In genomic region chr7:44124822-44125202, GRCh38 we compare ENCODE assay signal across 25 cellular contexts. TPM values are rescaled to one million over a fixed set of nuclear protein-coding genes. Genes with fewer than 3 reads are reported as not detected.
DNase-seq lines count a peak whose midpoint lies in the region; ATAC-seq and TF ChIP-seq lines count a peak whose summit lies in the region.
"Had no signal": no experiment of that assay in that cellular context is flagged by ENCODE, and none has a peak within 500 bp of the region (broad histone marks: within the 10 kb centered on the region; RNA-seq: fewer than 3 reads in every experiment).

No MANE protein-coding gene starts in this region.

- H3K4me1 Mint-ChIP-seq in activated naive CD8-positive, alpha-beta T cell (ENCODE audit: low read depth): peaks cover 24% of the 10 kb centered on the region
- peaks cover 31% of the 10 kb centered on the region for H3K4me1 Mint-ChIP-seq in activated naive CD8-positive, alpha-beta T cell treated with anti-CD3 and anti-CD28 coated beads for 36 hours
- H3K4me1 Mint-ChIP-seq in T-cell (peaks cover 29 to 34% (median 29%) of the 10 kb centered on the region in 3 donors), immature natural killer cell (peaks cover 11 to 17% of the 10 kb centered on the region in 2 donors)

- ATAC-seq in T-cell (replicated peaks in 1 of 4) (no peak), psoas muscle (no peak)
- ATAC-seq: K562, mucosa of descending colon, upper lobe of right lung had no signal

- intact Hi-C loops in psoas muscle (cut with DNase I): loop anchor here (5.0 kb wide), 2 partner anchors 38 to 43 kb away; partner anchors contain the start of gene POLM (in 1 of the 2)

- H3K4me3 Mint-ChIP-seq in activated naive CD8-positive, alpha-beta T cell: peak overlapping the region; percentile 94
- no peak overlapping the region for H3K4me3 Mint-ChIP-seq in activated naive CD8-positive, alpha-beta T cell treated with anti-CD3 and anti-CD28 coated beads for 36 hours
- H3K4me3 Mint-ChIP-seq in T-cell: peak overlapping the region; percentile 37 to 89 (median 42)
- H3K4me3 Mint-ChIP-seq in immature natural killer cell: peak overlapping the region; percentile 47 to 91 (median 66)

- peaks cover 3% of the 10 kb centered on the region for H3K36me3 Mint-ChIP-seq in activated naive CD8-positive, alpha-beta T cell
- H3K36me3 Mint-ChIP-seq in activated naive CD8-positive, alpha-beta T cell treated with anti-CD3 and anti-CD28 coated beads for 36 hours: peaks cover 30% of the 10 kb centered on the region
- H3K36me3 Mint-ChIP-seq in T-cell (peaks cover 10% of the 10 kb centered on the region), immature natural killer cell (peaks cover 2 to 16% (median 4%) of the 10 kb centered on the region in 3 donors)

- 93 to 96% (median 94%) methylated on average over 6 of the region's 6 CpGs for WGBS in psoas muscle, 3 donors

- no peak overlapping the region for H3K27ac Mint-ChIP-seq in activated naive CD8-positive, alpha-beta T cell
- H3K27ac Mint-ChIP-seq in activated naive CD8-positive, alpha-beta T cell treated with anti-CD3 and anti-CD28 coated beads for 36 hours: no peak overlapping the region
- no peak overlapping the region for H3K27ac Mint-ChIP-seq in T-cell
- H3K27ac Mint-ChIP-seq in immature natural killer cell: peak overlapping the region in 5 of 6 donors; percentile 31 to 89 (median 82)

- H3K9me3 ChIP-seq in psoas muscle: no peaks in the 10 kb centered on the region
- H3K9me3 ChIP-seq: colonic mucosa, mucosa of descending colon, upper lobe of right lung had no signal

- no peaks in the 10 kb centered on the region for H3K27me3 ChIP-seq in psoas muscle (ENCODE audit: insufficient read depth in 3 of 3, low read length in 2 of 3)
- H3K27me3 ChIP-seq: brain microvascular endothelial cell, colonic mucosa, right atrium auricular region, upper lobe of right lung had no signal

- POLR2A ChIA-PET in T-cell (lab: Charles Lee): interaction anchor here (0.5 to 0.7 kb wide), 3 partner anchors 26 to 388 kb away, joined by 3 read pairs; no protein-coding TSS in a partner anchor

- peaks cover 0 to 20% of the 10 kb centered on the region in 2 donors for H3K36me3 ChIP-seq in psoas muscle (ENCODE audit: insufficient read depth in 1 of 2, low read depth in 1 of 2)
- H3K36me3 ChIP-seq: colonic mucosa, right atrium auricular region had no signal

- no peak overlapping the region for H3K27ac ChIP-seq in psoas muscle
- H3K27ac ChIP-seq: brain microvascular endothelial cell, colonic mucosa had no signal

- no peaks in the 10 kb centered on the region for H3K9me3 Mint-ChIP-seq in activated naive CD8-positive, alpha-beta T cell (ENCODE audit: low read depth)
- peaks cover 7% of the 10 kb centered on the region for H3K9me3 Mint-ChIP-seq in activated naive CD8-positive, alpha-beta T cell treated with anti-CD3 and anti-CD28 coated beads for 36 hours
- no peaks in the 10 kb centered on the region for H3K9me3 Mint-ChIP-seq in T-cell
- H3K9me3 Mint-ChIP-seq in immature natural killer cell: peaks cover 0 to 3% (median 0%) of the 10 kb centered on the region in 6 donors

- no peak for DNase-seq in activated naive CD8-positive, alpha-beta T cell treated with anti-CD3 and anti-CD28 coated beads for 36 hours
- DNase-seq in T-cell: no peak
- DNase-seq in immature natural killer cell: no peak
- DNase-seq in psoas muscle: peak; percentile 8 to 11
- DNase-seq in SW480 (ENCODE audit: low spot score): no peak
- no peak for DNase-seq in NCI-H446 (lab: John Stamatoyannopoulos, UW)
- DNase-seq in OCI-M1 (lab: John Stamatoyannopoulos, UW): no peak
- DNase-seq: activated naive CD8-positive, alpha-beta T cell treated with anti-CD3 and anti-CD28 coated beads, Interleukin-2, amount 10 ng/mL, durations not matched to agents 7 days and 5 days; colonic mucosa; H7; left ventricle myocardium inferior; mucosa of descending colon; MV-4-11; NCI-H1930; NCI-H82; SHP77 treated with DMSO at 0.1 percent for 48 hours; stimulated activated CD4-positive, alpha-beta T cell treated with anti-CD3 and anti-CD28 coated beads, Interleukin-4, amount 100 ng/mL, for 4 hours; upper lobe of right lung had no signal

- H3K4me1 ChIP-seq in psoas muscle: peaks cover 19% of the 10 kb centered on the region

- H3K27me3 Mint-ChIP-seq in activated naive CD8-positive, alpha-beta T cell: no peaks in the 10 kb centered on the region
- H3K27me3 Mint-ChIP-seq in activated naive CD8-positive, alpha-beta T cell treated with anti-CD3 and anti-CD28 coated beads for 36 hours: no peaks in the 10 kb centered on the region
- H3K27me3 Mint-ChIP-seq in T-cell (no peaks in the 10 kb centered on the region), immature natural killer cell (ENCODE audit: low read depth in 3 of 3) (peaks cover 7 to 15% (median 9%) of the 10 kb centered on the region in 3 donors)

- H3K4me3 ChIP-seq in psoas muscle: no peak overlapping the region

- TF ChIP-seq CTCF in psoas muscle (IDR thresholded peaks at IDR 0.05): no peak

- CTCF ChIA-PET in T-cell (lab: Charles Lee): no interaction called here

RNA-seq across cellular contexts. Expression of gene POLD2, which starts 1.5 kb away (rescaled TPM):
- total RNA-seq in activated naive CD8-positive, alpha-beta T cell treated with anti-CD3 and anti-CD28 coated beads for 36 hours: 100 to 1,000 TPM; 287 to 296 TPM
- total RNA-seq in T-cell (10 to 100 TPM; 53.4 to 85.1 (median 72.6) TPM), psoas muscle (100 to 1,000 TPM in 3 of 4 donors, 10 to 100 TPM in 1; 79.2 to 127 (median 119) TPM)
- polyA plus RNA-seq in immature natural killer cell (10 to 100 TPM; 39.8 to 65.7 (median 48.4) TPM), psoas muscle (10 to 100 TPM; 57.3 to 87.1 (median 81.3) TPM)

RNA-seq across cellular contexts. Expression of gene MYL7, which starts 16.3 kb away (rescaled TPM):
- not detected for total RNA-seq in activated naive CD8-positive, alpha-beta T cell treated with anti-CD3 and anti-CD28 coated beads for 36 hours
- not detected for total RNA-seq in T-cell
- polyA plus RNA-seq in immature natural killer cell: not detected
- 1 to 10 TPM in 2 of 4 donors, not detected in 2; 1.7 TPM for total RNA-seq in psoas muscle
- under 1 TPM in 2 of 3 donors, not detected in 1; 0.15 to 0.23 TPM for polyA plus RNA-seq in psoas muscle
- total RNA-seq: activated naive CD8-positive, alpha-beta T cell treated with anti-CD3 and anti-CD28 coated beads, Interleukin-2, amount 10 ng/mL, durations not matched to agents 7 days and 5 days; Daoy; K562; omental fat pad; PC-3 had no signal
- polyA plus RNA-seq: K562 had no signal

RNA-seq across cellular contexts. Expression of gene AEBP1, which starts 20.7 kb away (rescaled TPM):
- total RNA-seq in activated naive CD8-positive, alpha-beta T cell treated with anti-CD3 and anti-CD28 coated beads for 36 hours: 10 to 100 TPM; 32.6 to 38.3 TPM
- total RNA-seq in T-cell: 10 to 100 TPM; 18.1 to 28.4 (median 23.1) TPM
- 1 to 10 TPM in 2 of 3 donors, not detected in 1; 1.5 TPM for polyA plus RNA-seq in immature natural killer cell
- 10 to 100 TPM in 3 of 4 donors, 1 to 10 TPM in 1; 6.9 to 22.0 (median 14.6) TPM for total RNA-seq in psoas muscle
- polyA plus RNA-seq in psoas muscle: 1 to 10 TPM; 2.8 to 7.8 (median 5.9) TPM
- total RNA-seq: Daoy, PC-3 had no signal

RNA-seq across cellular contexts. Expression of gene POLM, which starts 42.5 kb away (rescaled TPM):
- 10 to 100 TPM; 32.5 to 35.2 TPM for total RNA-seq in activated naive CD8-positive, alpha-beta T cell treated with anti-CD3 and anti-CD28 coated beads for 36 hours
- total RNA-seq in T-cell (10 to 100 TPM; 39.5 to 81.9 (median 70.7) TPM), psoas muscle (10 to 100 TPM in 3 of 4 donors, 1 to 10 TPM in 1; 7.7 to 13.1 (median 10.4) TPM)
- polyA plus RNA-seq in immature natural killer cell (10 to 100 TPM in 1 of 3 donors, 1 to 10 TPM in 2; 5.1 to 23.3 (median 7.2) TPM), psoas muscle (1 to 10 TPM; 7.1 to 9.6 (median 7.1) TPM)

RNA-seq across cellular contexts. Expression of gene PGAM2, which starts 59.4 kb away (rescaled TPM):
- under 1 TPM; 0.34 to 0.43 TPM for total RNA-seq in activated naive CD8-positive, alpha-beta T cell treated with anti-CD3 and anti-CD28 coated beads for 36 hours
- total RNA-seq in T-cell (1 to 10 TPM; 1.1 to 2.9 (median 1.7) TPM), psoas muscle (100 to 1,000 TPM; 214 to 449 (median 298) TPM)
- polyA plus RNA-seq in immature natural killer cell (not detected), psoas muscle (1,000 to 10,000 TPM in 1 of 3 donors, 100 to 1,000 TPM in 2; 285 to 1,581 (median 569) TPM)
- total RNA-seq: Daoy, K562, omental fat pad had no signal
- polyA plus RNA-seq: K562 had no signal

Comparison
In these comparisons a context has a peak if more than half of its experiments do, and no peak if none do; other contexts are left out.
1. H3K27ac Mint-ChIP-seq: peak in immature natural killer cell (5 of 6); none in activated naive CD8-positive, alpha-beta T cell (single experiment), activated naive CD8-positive, alpha-beta T cell treated with anti-CD3 and anti-CD28 coated beads for 36 hours (single experiment) and T-cell (0 of 2).
2. DNase-seq: peak in psoas muscle (2 of 2); none in activated naive CD8-positive, alpha-beta T cell treated with anti-CD3 and anti-CD28 coated beads for 36 hours (single experiment), T-cell (0 of 34), immature natural killer cell (0 of 3), SW480 (single experiment), NCI-H446 (0 of 2) and OCI-M1 (single experiment).